8 cellular contexts compared by ENCODE assay signal in genomic region chr1:68442822-68443556, GRCh38.
A peak's percentile ranks its signal among the peaks of the same experiment; 100 is the strongest.
DNase-seq lines count a peak whose midpoint lies in the region; ATAC-seq and TF ChIP-seq lines count a peak whose summit lies in the region.

No MANE protein-coding gene starts in this region.

- H3K9me3 Mint-ChIP-seq in nephron progenitor cell = no peaks in the 10 kb centered on the region

- H3K4me3 Mint-ChIP-seq in nephron progenitor cell = no peak overlapping the region

- peak; percentile 61 for TF ChIP-seq CTCF in nephron progenitor cell (IDR thresholded peaks at IDR 0.05)

- no peak overlapping the region for H3K27ac Mint-ChIP-seq in nephron progenitor cell

- DNase-seq in NCI-H510A treated with DMSO at 0.1 percent for 48 hours (lab: John Stamatoyannopoulos, UW) (peak; percentile 54), NCI-H510A (lab: John Stamatoyannopoulos, UW) (no peak), OCI-M1 (lab: John Stamatoyannopoulos, UW) (peak; percentile 66), epidermal melanocyte (ENCODE audit: insufficient read length, low spot score) (peak; percentile 48), nephron progenitor cell (peak; percentile 31)
- DNase-seq in activated CD4-positive, CD25-positive, alpha-beta regulatory T cell (lab: John Stamatoyannopoulos, UW) = no peak

- peak; percentile 92 for ATAC-seq in GM19463 (IDR thresholded peaks at IDR 0.05; ENCODE audit: unreplicated experiment)
- peak; percentile 86 for ATAC-seq in HG03442 (IDR thresholded peaks at IDR 0.05; ENCODE audit: unreplicated experiment)

- peaks cover 4% of the 10 kb centered on the region for H3K27me3 Mint-ChIP-seq in nephron progenitor cell (ENCODE audit: low read depth, poor library complexity)

- H3K36me3 Mint-ChIP-seq in nephron progenitor cell (ENCODE audit: low read depth) = no peaks in the 10 kb centered on the region

- H3K4me1 Mint-ChIP-seq in nephron progenitor cell = peaks cover 8% of the 10 kb centered on the region

Comparison
In these comparisons a context has a peak if more than half of its experiments do, and no peak if none do; other contexts are left out.
1. DNase-seq: peak in NCI-H510A treated with DMSO at 0.1 percent for 48 hours (single experiment), OCI-M1 (single experiment), epidermal melanocyte (single experiment) and nephron progenitor cell (single experiment); none in NCI-H510A (single experiment) and activated CD4-positive, CD25-positive, alpha-beta regulatory T cell (0 of 4).